25 cellular contexts compared by ENCODE assay signal in genomic region chr7:100561491-100562194, GRCh38. TPM values are rescaled to one million over a fixed set of nuclear protein-coding genes. Genes with fewer than 3 reads are reported as not detected.
"Had no signal": no experiment of that assay in that cellular context is flagged by ENCODE, and none has a peak within 500 bp of the region (broad histone marks: within the 10 kb centered on the region; RNA-seq: fewer than 3 reads in every experiment).

No MANE protein-coding gene starts in this region.

- DNase-seq: activated CD4-positive, alpha-beta T cell treated with anti-CD3 and anti-CD28 coated beads for 4 hours; activated CD8-positive, alpha-beta memory T cell treated with anti-CD3 and anti-CD28 coated beads, Interleukin-2, amount 50 U/mL, for 4 hours; activated CD8-positive, alpha-beta T cell treated with anti-CD3 and anti-CD28 coated beads for 36 hours; activated gamma-delta T cell treated with Interleukin-2 at 50 U/mL for 16 hours; activated naive CD4-positive, alpha-beta T cell treated with anti-CD3 and anti-CD28 coated beads, Interleukin-2, amount 10 ng/mL, durations not matched to agents 7 days and 5 days; activated naive CD8-positive, alpha-beta T cell treated with anti-CD3 and anti-CD28 coated beads, Interleukin-2, amount 10 ng/mL, durations not matched to agents 7 days and 5 days; activated T-cell treated with anti-CD3 and anti-CD28 coated beads, Interleukin-2, amount 50 U/mL, for 72 hours; Kasumi-1; KBM-7; NCI-H1048; NCI-H146; NCI-H187 treated with DMSO at 0.1 percent for 48 hours; NCI-H2171; NCI-H2227 treated with DMSO at 0.1 percent for 48 hours; NCI-H526; NCI-H774; T-cell; T-helper 2 cell; T1000 had no signal

- H3K27ac Mint-ChIP-seq: activated CD8-positive, alpha-beta T cell treated with anti-CD3 and anti-CD28 coated beads for 36 hours; activated naive CD4-positive, alpha-beta T cell treated with anti-CD3 and anti-CD28 coated beads, Interleukin-2, amount 10 ng/mL, durations not matched to agents 7 days and 5 days; activated naive CD8-positive, alpha-beta T cell treated with anti-CD3 and anti-CD28 coated beads, Interleukin-2, amount 10 ng/mL, durations not matched to agents 7 days and 5 days; activated T-cell treated with anti-CD3 and anti-CD28 coated beads, Interleukin-2, amount 50 U/mL, for 72 hours; activated T-helper 2 cell treated with anti-CD3 and anti-CD28 coated beads, Interferon-gamma antibody, Interleukin-2, Interleukin-4, amounts not matched to agents 10 μg/mL and 5 μg/mL and 100 μg/mL, durations not matched to agents 14 hours and 24 hours and 36 hours; T-cell had no signal

- H3K36me3 ChIP-seq: breast epithelium had no signal

- H3K4me1 ChIP-seq: breast epithelium had no signal

- H3K9me3 Mint-ChIP-seq: activated CD8-positive, alpha-beta T cell treated with anti-CD3 and anti-CD28 coated beads for 36 hours; activated naive CD4-positive, alpha-beta T cell treated with anti-CD3 and anti-CD28 coated beads, Interleukin-2, amount 10 ng/mL, durations not matched to agents 7 days and 5 days; activated naive CD8-positive, alpha-beta T cell treated with anti-CD3 and anti-CD28 coated beads, Interleukin-2, amount 10 ng/mL, durations not matched to agents 7 days and 5 days; activated T-cell treated with anti-CD3 and anti-CD28 coated beads, Interleukin-2, amount 50 U/mL, for 72 hours; activated T-helper 2 cell treated with anti-CD3 and anti-CD28 coated beads, Interferon-gamma antibody, Interleukin-2, Interleukin-4, amounts not matched to agents 10 μg/mL and 5 μg/mL and 100 μg/mL, durations not matched to agents 14 hours and 24 hours and 36 hours; T-cell had no signal

- H3K27me3 Mint-ChIP-seq: activated CD8-positive, alpha-beta T cell treated with anti-CD3 and anti-CD28 coated beads for 36 hours; activated naive CD4-positive, alpha-beta T cell treated with anti-CD3 and anti-CD28 coated beads, Interleukin-2, amount 10 ng/mL, durations not matched to agents 7 days and 5 days; activated naive CD8-positive, alpha-beta T cell treated with anti-CD3 and anti-CD28 coated beads, Interleukin-2, amount 10 ng/mL, durations not matched to agents 7 days and 5 days; T-cell had no signal

- H3K4me3 ChIP-seq: breast epithelium, SK-N-MC had no signal

- H3K27ac ChIP-seq: breast epithelium, SK-N-MC had no signal

- H3K9me3 ChIP-seq: breast epithelium had no signal

- FAIRE-seq: TTC549 had no signal

- H3K4me3 Mint-ChIP-seq: activated CD8-positive, alpha-beta T cell treated with anti-CD3 and anti-CD28 coated beads for 36 hours; activated naive CD4-positive, alpha-beta T cell treated with anti-CD3 and anti-CD28 coated beads, Interleukin-2, amount 10 ng/mL, durations not matched to agents 7 days and 5 days; activated naive CD8-positive, alpha-beta T cell treated with anti-CD3 and anti-CD28 coated beads, Interleukin-2, amount 10 ng/mL, durations not matched to agents 7 days and 5 days; activated T-cell treated with anti-CD3 and anti-CD28 coated beads, Interleukin-2, amount 50 U/mL, for 72 hours; T-cell had no signal

- H3K27me3 ChIP-seq: breast epithelium had no signal

- ATAC-seq: activated CD8-positive, alpha-beta T cell treated with anti-CD3 and anti-CD28 coated beads for 36 hours; activated T-cell treated with anti-CD3 and anti-CD28 coated beads, Interleukin-2, amount 50 U/mL, for 72 hours; Right ventricle myocardium inferior; T-cell had no signal

RNA-seq across cellular contexts. Expression of gene SAP25, which starts 12.1 kb away (rescaled TPM):
- total RNA-seq: RPMI7951 had no signal
